Comparison of ENCODE assay signal across 9 cellular contexts in genomic region chr16:58661199-58661830, GRCh38. TPM values are rescaled to one million over a fixed set of nuclear protein-coding genes. Genes with fewer than 3 reads are reported as not detected.
DNase-seq lines count a peak whose midpoint lies in the region; ATAC-seq, FAIRE-seq and TF ChIP-seq lines count a peak whose summit lies in the region.
"Had no signal": no experiment of that assay in that cellular context is flagged by ENCODE, and none has a peak within 500 bp of the region (broad histone marks: within the 10 kb centered on the region; RNA-seq: fewer than 3 reads in every experiment).

No MANE protein-coding gene starts in this region.

- no TSS peak for BruUV-seq in GM12878 (replicated peaks; lab: Mats Ljungman, UMichigan)

- H3K9ac ChIP-seq in GM12878 (ENCODE audit: control insufficient read depth, insufficient read depth, low read length): no peak overlapping the region

- no peak overlapping the region for H2AFZ ChIP-seq in GM12878 (ENCODE audit: control insufficient read depth, low read depth, low read length)

- H3K27ac Mint-ChIP-seq in immature natural killer cell: no peak overlapping the region
- H3K27ac Mint-ChIP-seq: activated naive CD4-positive, alpha-beta T cell treated with anti-CD3 and anti-CD28 coated beads, Interleukin-2, amount 50 U/mL, for 24 hours had no signal

- peak; percentile 57 to 90 (median 70); a peak in 5 of 6 replicates for TF ChIP-seq CTCF in GM12878 (IDR thresholded peaks at IDR 0.05 in 2 of 3, conservative IDR thresholded peaks at IDR 0.05 in 1 of 3; ENCODE audit: control insufficient read depth in 2 of 3, extremely low read depth in 1 of 3, insufficient read depth in 1 of 3, low read depth in 3 of 3, low read length in 3 of 3)
- peak in 4 of 7 experiments; percentile 8 to 38 (median 29) for TF ChIP-seq CTCF in stomach (IDR thresholded peaks at IDR 0.05)
- TF ChIP-seq CTCF in vagina (IDR thresholded peaks at IDR 0.05): no peak

- RAD21 ChIA-PET in GM12878 (lab: Charles Lee; ENCODE audit: unreplicated experiment): interaction anchor here (0.9 to 4.2 kb wide), 13 partner anchors 22 to 325 kb away, joined by 3 to 15 read pairs (median 4); no protein-coding TSS in a partner anchor

- H3K27me3 Mint-ChIP-seq in immature natural killer cell (ENCODE audit: low read depth in 3 of 3): peaks cover 0 to 4% (median 2%) of the 10 kb centered on the region in 3 donors
- H3K27me3 Mint-ChIP-seq: activated naive CD4-positive, alpha-beta T cell treated with anti-CD3 and anti-CD28 coated beads, Interleukin-2, amount 50 U/mL, for 24 hours had no signal

- peak; percentile 86 for TF ChIP-seq RAD21 in GM12878 (IDR thresholded peaks at IDR 0.05; ENCODE audit: insufficient read depth, low read depth, low read length)

- no peaks in the 10 kb centered on the region for H3K36me3 Mint-ChIP-seq in immature natural killer cell
- H3K36me3 Mint-ChIP-seq: activated naive CD4-positive, alpha-beta T cell treated with anti-CD3 and anti-CD28 coated beads, Interleukin-2, amount 50 U/mL, for 24 hours had no signal

- no peaks in the 10 kb centered on the region for H3K79me2 ChIP-seq in GM12878 (ENCODE audit: control insufficient read depth, insufficient read depth, low read length)

- no peak for TF ChIP-seq EP300 in GM12878 (IDR thresholded peaks at IDR 0.05; ENCODE audit: borderline replicate concordance in 1 of 2, control insufficient read depth in 1 of 2, low read depth in 2 of 2, low read length in 2 of 2)
- no peak for TF ChIP-seq EP300 in stomach (IDR thresholded peaks at IDR 0.05)

- H3K36me3 ChIP-seq in GM12878 (ENCODE audit: control insufficient read depth in 2 of 2, insufficient read depth in 2 of 2, low read length in 1 of 2) (no peaks in the 10 kb centered on the region), stomach (peaks cover 0 to 1% (median under 1%) of the 10 kb centered on the region in 4 donors), vagina (no peaks in the 10 kb centered on the region)

- intact Hi-C loops in GM12878 (cut with micrococcal nuclease; ENCODE audit: unreplicated experiment): loop anchor here (1.0 to 5.0 kb wide), 3 partner anchors 149 to 324 kb away; no protein-coding TSS in a partner anchor
- intact Hi-C loops in stomach (cut with DNase I; ENCODE audit: low total_unique reads): loop anchor here (10.0 kb wide), 1 partner anchor 147 kb away; the partner anchor contains the start of gene SETD6
- intact Hi-C loops in vagina (cut with DNase I): no loop called here

- SMC1A ChIA-PET in GM12878 (lab: Charles Lee; ENCODE audit: uncharacterized antibody, unreplicated experiment): interaction anchor here (1.0 to 1.6 kb wide), 11 partner anchors 9 to 324 kb away, joined by 3 to 11 read pairs (median 4); no protein-coding TSS in a partner anchor

- H3K4me2 ChIP-seq in GM12878 (ENCODE audit: control insufficient read depth, insufficient read depth): no peak overlapping the region

- CTCF ChIA-PET in GM12878 (lab: Yijun Ruan, JAX): interaction anchor here (0.7 to 3.6 kb wide), 24 partner anchors 9 to 362 kb away, joined by 3 to 30 read pairs (median 4); no protein-coding TSS in a partner anchor

- H3K27me3 ChIP-seq in GM12878 (replicated peaks in 1 of 2; ENCODE audit: control insufficient read depth in 2 of 2, insufficient read depth in 2 of 2, low read length in 1 of 2) (no peaks in the 10 kb centered on the region), stomach (no peaks in the 10 kb centered on the region), vagina (no peaks in the 10 kb centered on the region)

- peak; percentile 78 for ATAC-seq in HG03460 (IDR thresholded peaks at IDR 0.05; ENCODE audit: unreplicated experiment)
- ATAC-seq in GM12878: peak; percentile 96

- H3K4me3 ChIP-seq in GM12878 (no peak overlapping the region), stomach (no peak overlapping the region), vagina (no peak overlapping the region)

- H3K9me3 ChIP-seq in GM12878 (replicated peaks; ENCODE audit: control insufficient read depth, insufficient read depth, low read length) (no peaks in the 10 kb centered on the region), stomach (no peaks in the 10 kb centered on the region), vagina (no peaks in the 10 kb centered on the region)

- peak; percentile 79 for FAIRE-seq in GM12878 (lab: Jason Lieb, UNC)

- POLR2A ChIA-PET in GM12878 (lab: Charles Lee): no interaction called here

- H3K4me1 ChIP-seq in GM12878 (ENCODE audit: control insufficient read depth, insufficient read depth, low read length) (no peaks in the 10 kb centered on the region), stomach (peaks cover 0 to 8% (median 0%) of the 10 kb centered on the region in 4 donors), vagina (no peaks in the 10 kb centered on the region)

- no peaks in the 10 kb centered on the region for H4K20me1 ChIP-seq in GM12878 (ENCODE audit: control insufficient read depth, insufficient read depth)

- no peak for TF ChIP-seq POLR2A in GM12878 (IDR thresholded peaks at IDR 0.05; ENCODE audit: low read depth, low read length)
- no peak for TF ChIP-seq POLR2A in stomach (IDR thresholded peaks at IDR 0.05)
- TF ChIP-seq POLR2A in vagina (IDR thresholded peaks at IDR 0.05): no peak

- H3K4me3 Mint-ChIP-seq in immature natural killer cell: no peak overlapping the region
- H3K4me3 Mint-ChIP-seq: activated naive CD4-positive, alpha-beta T cell treated with anti-CD3 and anti-CD28 coated beads, Interleukin-2, amount 50 U/mL, for 24 hours had no signal

- 48% methylated on average over 12 of the region's 12 CpGs for WGBS in GM12878 (ENCODE audit: insufficient coverage, insufficient replicate concordance, low lambda C conversion rate, missing lambda C conversion rate)
- 35 to 39% (median 38%) methylated on average over 12 of the region's 12 CpGs for WGBS in stomach, 5 donors

- no peak overlapping the region for H3K27ac ChIP-seq in GM12878 (ENCODE audit: control insufficient read depth, insufficient read depth)
- no peak overlapping the region for H3K27ac ChIP-seq in stomach
- no peak overlapping the region for H3K27ac ChIP-seq in vagina

- peak; percentile 88 for DNase-seq in DMS 273 (lab: John Stamatoyannopoulos, UW; ENCODE audit: unreplicated experiment)
- DNase-seq in GM19240 (ENCODE audit: insufficient read length, low spot score): peak; percentile 48
- peak; percentile 75 for DNase-seq in NCI-H82 (lab: John Stamatoyannopoulos, UW)
- no peak for DNase-seq in GM12878 (ENCODE audit: low read depth, low spot score)
- DNase-seq in immature natural killer cell: peak in 2 of 3 donors; percentile 10 to 23
- DNase-seq in stomach: peak; percentile 41
- no peak for DNase-seq in vagina (ENCODE audit: extremely low spot score in 2 of 2)

- in situ Hi-C loops in GM12878 (cut with MboI): loop anchor here (25.0 kb wide), 1 partner anchor 324 kb away; no protein-coding TSS in a partner anchor

- no peaks in the 10 kb centered on the region for H3K4me1 Mint-ChIP-seq in immature natural killer cell
- H3K4me1 Mint-ChIP-seq: activated naive CD4-positive, alpha-beta T cell treated with anti-CD3 and anti-CD28 coated beads, Interleukin-2, amount 50 U/mL, for 24 hours had no signal

- H3K9me3 Mint-ChIP-seq in immature natural killer cell: peaks cover 0 to 1% (median 0%) of the 10 kb centered on the region in 6 donors
- H3K9me3 Mint-ChIP-seq: activated naive CD4-positive, alpha-beta T cell treated with anti-CD3 and anti-CD28 coated beads, Interleukin-2, amount 50 U/mL, for 24 hours had no signal

TF ChIP-seq in GM12878, 131 proteins besides CTCF, POLR2A, EP300 and RAD21 (continues in another document):
- TF ChIP-seq YY1 (IDR thresholded peaks at IDR 0.05; ENCODE audit: low read depth, low read length): 0 out of 2 replicates have a peak, but pooled peaks have one; percentile 44

RNA-seq across cellular contexts. Expression of gene SLC38A7, which starts 23.3 kb away (rescaled TPM):
- 16.7 and 19.5 TPM in 2 replicates for total RNA-seq in GM12878 (2013; cell fraction: nucleolus; rRNA removed)
- total RNA-seq in GM12878 (2014; rRNA removed) (3.0 and 3.8 TPM in 2 replicates), GM12878 (2014; rRNA removed; fragmentation: Illumina TruSeq; extraction: Trizol) (3.4 and 4.0 TPM in 2 replicates), GM12878 (2021) (6.2 and 7.8 TPM in 2 replicates), stomach (10 to 100 TPM in 2 of 5 donors, 1 to 10 TPM in 2, under 1 TPM in 1; 0.87 to 35.6 (median 9.1) TPM), vagina (18.7 TPM)
- 2.2 TPM for polyA plus RNA-seq in GM12878 (2011; ENCODE audit: low read depth)
- polyA plus RNA-seq in GM12878 (2011; rRNA removed) (1.1 and 2.8 TPM in 2 replicates), GM12878 (2014; fragmentation: Illumina TruSeq; extraction: Trizol) (4.9 and 5.5 TPM in 2 replicates), GM12878 (2014; fragmentation: Nextera tagmentation; extraction: Ambion mirVana) (1 to 10 TPM; 1.4 TPM), GM12878 (2014; rRNA removed) (5.8 and 6.1 TPM in 2 replicates), GM12878 (2016; fragmentation: Nextera tagmentation; extraction: Ambion mirVana) (1 to 10 TPM; 5.6 to 5.9 TPM), immature natural killer cell (1 to 10 TPM; 2.3 to 6.8 (median 4.2) TPM), stomach (1 to 10 TPM; 1.4 to 3.4 (median 2.9) TPM)
- 3.1 and 4.5 TPM in 2 replicates for polyA plus RNA-seq in GM12878 (2011; cell fraction: cytosol; rRNA removed)
- polyA plus RNA-seq in GM12878 (2011; cell fraction: nucleus; rRNA removed): 4.4 and 7.4 TPM in 2 replicates
- polyA plus RNA-seq in GM12878 (2012): 2.8 and 3.4 TPM in 2 replicates
- 8.6 and 8.7 TPM in 2 replicates for polyA minus RNA-seq in GM12878 (2011; rRNA and poly(A)+ RNA removed)
- polyA minus RNA-seq in GM12878 (2011; cell fraction: cytosol; rRNA and poly(A)+ RNA removed): 1.9 and 4.0 TPM in 2 replicates
- polyA minus RNA-seq in GM12878 (2011; cell fraction: nucleus; rRNA and poly(A)+ RNA removed): 5.8 and 14.1 TPM in 2 replicates

RNA-seq across cellular contexts. Expression of gene CNOT1, which starts 31.7 kb away (rescaled TPM):
- 334 and 351 TPM in 2 replicates for total RNA-seq in GM12878 (2013; cell fraction: nucleolus; rRNA removed)
- 246 and 249 TPM in 2 replicates for total RNA-seq in GM12878 (2014; rRNA removed)
- 220 and 225 TPM in 2 replicates for total RNA-seq in GM12878 (2014; rRNA removed; fragmentation: Illumina TruSeq; extraction: Trizol)
- total RNA-seq in GM12878 (2021): 199 and 213 TPM in 2 replicates
- polyA plus RNA-seq in GM12878 (2011; ENCODE audit: low read depth): 216 TPM
- polyA plus RNA-seq in GM12878 (2011; rRNA removed): 188 and 233 TPM in 2 replicates
- polyA plus RNA-seq in GM12878 (2011; cell fraction: cytosol; rRNA removed): 235 and 250 TPM in 2 replicates
- polyA plus RNA-seq in GM12878 (2011; cell fraction: nucleus; rRNA removed): 183 and 244 TPM in 2 replicates
- polyA plus RNA-seq in GM12878 (2012): 163 and 203 TPM in 2 replicates
- 219 and 223 TPM in 2 replicates for polyA plus RNA-seq in GM12878 (2014; fragmentation: Illumina TruSeq; extraction: Trizol)
- polyA plus RNA-seq in GM12878 (2014; fragmentation: Nextera tagmentation; extraction: Ambion mirVana): 100 to 1,000 TPM; 101 to 131 TPM
- 136 and 162 TPM in 2 replicates for polyA plus RNA-seq in GM12878 (2014; rRNA removed)
- 100 to 1,000 TPM; 115 to 117 TPM for polyA plus RNA-seq in GM12878 (2016; fragmentation: Nextera tagmentation; extraction: Ambion mirVana)
- 619 and 877 TPM in 2 replicates for polyA minus RNA-seq in GM12878 (2011; rRNA and poly(A)+ RNA removed)
- 180 and 231 TPM in 2 replicates for polyA minus RNA-seq in GM12878 (2011; cell fraction: cytosol; rRNA and poly(A)+ RNA removed)
- polyA minus RNA-seq in GM12878 (2011; cell fraction: nucleus; rRNA and poly(A)+ RNA removed): 159 and 214 TPM in 2 replicates
- polyA plus RNA-seq in immature natural killer cell: 10 to 100 TPM; 78.1 to 89.7 (median 85.1) TPM
- total RNA-seq in stomach: 100 to 1,000 TPM; 130 to 282 (median 180) TPM
- polyA plus RNA-seq in stomach: 10 to 100 TPM; 39.9 to 61.7 (median 47.4) TPM
- 115 TPM for total RNA-seq in vagina

Comparison
In these comparisons a context has a peak if more than half of its experiments do, and no peak if none do; other contexts are left out.
1. DNase-seq: peak in DMS 273 (single experiment), GM19240 (single experiment), NCI-H82 (single experiment), immature natural killer cell (2 of 3) and stomach (single experiment); none in GM12878 (single experiment) and vagina (0 of 2).
2. CTCF ChIP-seq: peak in GM12878 (3 of 3) and stomach (4 of 7); none in vagina (0 of 3).